Comparison of ENCODE assay signal across 9 cellular contexts in genomic region chr6:146753306-146753705, GRCh38.
"Had no signal": no experiment of that assay in that cellular context is flagged by ENCODE, and none has a peak within 500 bp of the region (broad histone marks: within the 10 kb centered on the region; RNA-seq: fewer than 3 reads in every experiment).

No MANE protein-coding gene starts in this region.

- FAIRE-seq: H1, H54, HTR-8/SVneo had no signal

- H2AFZ ChIP-seq: GM23338 had no signal

- H3K27ac Mint-ChIP-seq: GM23338, H9, IgD-negative memory B cell had no signal

- DNase-seq: H9, HCEC 1CT, KBM-7 had no signal

- H3K4me2 ChIP-seq: GM23338, KMS-11 had no signal

- H3K9me3 Mint-ChIP-seq: GM23338 had no signal

- H3K4me3 ChIP-seq: GM23338 had no signal

- ATAC-seq: GM23338 had no signal

- H3K27ac ChIP-seq: KMS-11 had no signal

- H3K36me3 Mint-ChIP-seq: IgD-negative memory B cell had no signal
